Comparison of ENCODE assay signal across 23 cellular contexts in the genomic region with DNA sequence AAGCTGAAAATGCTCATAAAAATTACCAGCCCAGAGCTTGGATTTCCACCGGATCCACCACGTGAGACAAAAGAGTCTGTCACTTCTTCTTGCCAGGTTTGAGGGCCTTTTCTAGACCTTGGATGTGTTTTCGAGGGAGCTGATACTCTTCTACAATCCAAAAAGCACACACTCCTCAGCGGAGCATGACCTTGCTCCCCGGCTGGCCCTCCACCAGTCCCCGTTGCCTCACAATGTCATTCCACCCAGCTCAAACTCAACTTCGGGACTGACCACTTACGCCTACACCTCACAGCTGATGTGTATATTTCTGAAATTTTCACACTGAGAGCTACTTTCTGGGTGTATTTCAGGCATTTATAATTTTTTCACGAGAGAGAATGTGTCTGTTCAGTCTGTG. TPM values are rescaled to one million over a fixed set of nuclear protein-coding genes. Genes with fewer than 3 reads are reported as not detected.
DNase-seq lines count a peak whose midpoint lies in the region; ATAC-seq and TF ChIP-seq lines count a peak whose summit lies in the region.
"Had no signal": no experiment of that assay in that cellular context is flagged by ENCODE, and none has a peak within 500 bp of the region (broad histone marks: within the 10 kb centered on the region; RNA-seq: fewer than 3 reads in every experiment).

No MANE protein-coding gene starts in this region.

- peaks cover 22 to 52% (median 32%) of the 10 kb centered on the region in 4 donors for H3K4me1 Mint-ChIP-seq in CD4-positive, CD25-positive, alpha-beta regulatory T cell
- H3K4me1 Mint-ChIP-seq in CD4-positive, alpha-beta memory T cell = peaks cover 28 to 55% (median 33%) of the 10 kb centered on the region in 4 donors
- H3K4me1 Mint-ChIP-seq in activated naive CD8-positive, alpha-beta T cell treated with anti-CD3 and anti-CD28 coated beads for 36 hours = peaks cover 55% of the 10 kb centered on the region
- H3K4me1 Mint-ChIP-seq in nephron = peaks cover 58% of the 10 kb centered on the region

- H3K27me3 ChIP-seq in CD4-positive, CD25-positive, alpha-beta regulatory T cell (ENCODE audit: control insufficient read depth, insufficient read depth, low read length) = no peaks in the 10 kb centered on the region
- H3K27me3 ChIP-seq in CD4-positive, alpha-beta memory T cell (ENCODE audit: insufficient read depth, low read length) = no peaks in the 10 kb centered on the region
- H3K27me3 ChIP-seq: gastrocnemius medialis had no signal

- H3K9me3 ChIP-seq in CD4-positive, CD25-positive, alpha-beta regulatory T cell (ENCODE audit: control insufficient read depth in 2 of 2, low read length in 2 of 2) = no peaks in the 10 kb centered on the region
- no peaks in the 10 kb centered on the region for H3K9me3 ChIP-seq in CD4-positive, alpha-beta memory T cell (ENCODE audit: control insufficient read depth in 1 of 2, low read length in 2 of 2)
- H3K9me3 ChIP-seq: gastrocnemius medialis had no signal

- no peak for DNase-seq in CD4-positive, CD25-positive, alpha-beta regulatory T cell
- no peak for DNase-seq in CD4-positive, alpha-beta memory T cell
- DNase-seq in activated naive CD8-positive, alpha-beta T cell treated with anti-CD3 and anti-CD28 coated beads for 36 hours = no peak
- DNase-seq in SIG-M5 (lab: John Stamatoyannopoulos, UW) (no peak), NCI-H1417 treated with DMSO at 0.1 percent for 48 hours (lab: John Stamatoyannopoulos, UW) (no peak)
- DNase-seq: aorta; central memory CD4-positive, alpha-beta T cell; COR-L47; erythroblast; gastrocnemius medialis; mammary epithelial cell; naive B cell; NCI-H1436; NCI-H2171 treated with DMSO at 0.1 percent for 48 hours; NCI-H748 treated with DMSO at 0.1 percent for 48 hours; OCI-M1; Right ventricle myocardium superior; stimulated activated CD4-positive, alpha-beta T cell treated with anti-CD3 and anti-CD28 coated beads, Interleukin-1b, Interleukin-23, amount 100 ng/mL, for 48 hours had no signal

- H3K36me3 ChIP-seq in CD4-positive, CD25-positive, alpha-beta regulatory T cell (ENCODE audit: control insufficient read depth, insufficient read depth, low read length) = peaks cover 84% of the 10 kb centered on the region
- peaks cover 75% of the 10 kb centered on the region for H3K36me3 ChIP-seq in CD4-positive, alpha-beta memory T cell (ENCODE audit: insufficient read depth, low read length)

- POLR2A ChIA-PET in CD4-positive, alpha-beta memory T cell (lab: Charles Lee; ENCODE audit: partially characterized antibody) = interaction anchor here (0.9 to 1.4 kb wide), 4 partner anchors 10 to 86 kb away, joined by 3 to 4 read pairs (median 3); no protein-coding TSS in a partner anchor

- intact Hi-C loops in CD4-positive, alpha-beta memory T cell (cut with micrococcal nuclease) = no loop called here

- CTCF ChIA-PET in CD4-positive, alpha-beta memory T cell (lab: Charles Lee; ENCODE audit: partially characterized antibody) = interaction anchor here (0.8 to 3.4 kb wide), 19 partner anchors 8 to 130 kb away, joined by 3 to 37 read pairs (median 4); partner anchors contain the start of gene EIF2D

- peaks cover 30% of the 10 kb centered on the region for H3K4me1 ChIP-seq in CD4-positive, CD25-positive, alpha-beta regulatory T cell (ENCODE audit: control insufficient read depth, insufficient read depth, low read length, poor library complexity, severe bottlenecking)
- H3K4me1 ChIP-seq in CD4-positive, alpha-beta memory T cell (ENCODE audit: insufficient read depth, low read length) = peaks cover 35% of the 10 kb centered on the region

- H3K27ac ChIP-seq in CD4-positive, CD25-positive, alpha-beta regulatory T cell (ENCODE audit: insufficient read depth, low read length, poor library complexity, severe bottlenecking) = no peak overlapping the region
- no peak overlapping the region for H3K27ac ChIP-seq in CD4-positive, alpha-beta memory T cell (ENCODE audit: low read depth, low read length)
- H3K27ac ChIP-seq: HL-60 had no signal

- peak overlapping the region; percentile 65 to 98 (median 93) for H3K27ac Mint-ChIP-seq in CD4-positive, CD25-positive, alpha-beta regulatory T cell
- peak overlapping the region; percentile 15 to 86 (median 73) for H3K27ac Mint-ChIP-seq in CD4-positive, alpha-beta memory T cell
- peak overlapping the region; percentile 63 for H3K27ac Mint-ChIP-seq in activated naive CD8-positive, alpha-beta T cell treated with anti-CD3 and anti-CD28 coated beads for 36 hours
- H3K27ac Mint-ChIP-seq in nephron = peak overlapping the region; percentile 29 to 82 (median 68)
- H3K27ac Mint-ChIP-seq: type B pancreatic cell had no signal

- no peaks in the 10 kb centered on the region for H3K27me3 Mint-ChIP-seq in CD4-positive, CD25-positive, alpha-beta regulatory T cell
- H3K27me3 Mint-ChIP-seq in CD4-positive, alpha-beta memory T cell = no peaks in the 10 kb centered on the region
- H3K27me3 Mint-ChIP-seq in activated naive CD8-positive, alpha-beta T cell treated with anti-CD3 and anti-CD28 coated beads for 36 hours = no peaks in the 10 kb centered on the region
- H3K27me3 Mint-ChIP-seq in nephron (ENCODE audit: low read depth) = peaks cover 3% of the 10 kb centered on the region
- H3K27me3 Mint-ChIP-seq: IgD-negative memory B cell, naive B cell, type B pancreatic cell had no signal

- no peak overlapping the region for H3K4me3 ChIP-seq in CD4-positive, CD25-positive, alpha-beta regulatory T cell (ENCODE audit: low read depth, low read length)
- H3K4me3 ChIP-seq in CD4-positive, alpha-beta memory T cell (ENCODE audit: low read length in 2 of 2) = no peak overlapping the region
- H3K4me3 ChIP-seq: gastrocnemius medialis had no signal

- H3K4me3 Mint-ChIP-seq in CD4-positive, CD25-positive, alpha-beta regulatory T cell = no peak overlapping the region
- H3K4me3 Mint-ChIP-seq in CD4-positive, alpha-beta memory T cell = no peak overlapping the region
- no peak overlapping the region for H3K4me3 Mint-ChIP-seq in activated naive CD8-positive, alpha-beta T cell treated with anti-CD3 and anti-CD28 coated beads for 36 hours
- H3K4me3 Mint-ChIP-seq in nephron = no peak overlapping the region
- H3K4me3 Mint-ChIP-seq: IgD-negative memory B cell, naive B cell, type B pancreatic cell had no signal

- H3K9me3 Mint-ChIP-seq in CD4-positive, CD25-positive, alpha-beta regulatory T cell = no peaks in the 10 kb centered on the region
- no peaks in the 10 kb centered on the region for H3K9me3 Mint-ChIP-seq in CD4-positive, alpha-beta memory T cell
- H3K9me3 Mint-ChIP-seq in activated naive CD8-positive, alpha-beta T cell treated with anti-CD3 and anti-CD28 coated beads for 36 hours = no peaks in the 10 kb centered on the region
- no peaks in the 10 kb centered on the region for H3K9me3 Mint-ChIP-seq in nephron
- H3K9me3 Mint-ChIP-seq: IgD-negative memory B cell, naive B cell, type B pancreatic cell had no signal

- TF ChIP-seq CTCF in nephron (IDR thresholded peaks at IDR 0.05; ENCODE audit: unreplicated experiment in 3 of 3) = no peak

- no peak for ATAC-seq in CD4-positive, CD25-positive, alpha-beta regulatory T cell (ENCODE audit: low read depth in 2 of 2)
- no peak for ATAC-seq in HG02973 (IDR thresholded peaks at IDR 0.05; ENCODE audit: unreplicated experiment)

- H3K36me3 Mint-ChIP-seq in CD4-positive, CD25-positive, alpha-beta regulatory T cell = peaks cover 55% of the 10 kb centered on the region
- H3K36me3 Mint-ChIP-seq in CD4-positive, alpha-beta memory T cell = peaks cover 42 to 84% of the 10 kb centered on the region in 2 donors
- peaks cover 53% of the 10 kb centered on the region for H3K36me3 Mint-ChIP-seq in activated naive CD8-positive, alpha-beta T cell treated with anti-CD3 and anti-CD28 coated beads for 36 hours
- peaks cover 70% of the 10 kb centered on the region for H3K36me3 Mint-ChIP-seq in nephron (ENCODE audit: low read depth)

RNA-seq across cellular contexts. Expression of gene EIF2D, which starts 20.6 kb away (rescaled TPM):
- total RNA-seq in CD4-positive, CD25-positive, alpha-beta regulatory T cell = 35.7 TPM
- 10 to 100 TPM; 21.3 to 32.6 (median 26.7) TPM for polyA plus RNA-seq in CD4-positive, CD25-positive, alpha-beta regulatory T cell
- 10 to 100 TPM; 53.5 to 54.5 TPM for total RNA-seq in CD4-positive, alpha-beta memory T cell
- polyA plus RNA-seq in CD4-positive, alpha-beta memory T cell = 10 to 100 TPM; 33.5 to 38.9 TPM
- 100 to 1,000 TPM; 112 to 113 TPM for total RNA-seq in activated naive CD8-positive, alpha-beta T cell treated with anti-CD3 and anti-CD28 coated beads for 36 hours

RNA-seq across cellular contexts. Expression of gene DYRK3, which starts 43.6 kb away (rescaled TPM):
- 0.67 TPM for total RNA-seq in CD4-positive, CD25-positive, alpha-beta regulatory T cell
- polyA plus RNA-seq in CD4-positive, CD25-positive, alpha-beta regulatory T cell = under 1 TPM in 1 of 4 donors, not detected in 3; 0.32 TPM
- 1 to 10 TPM in 1 of 2 experiments, under 1 TPM in 1; 0.78 to 1.2 TPM for total RNA-seq in CD4-positive, alpha-beta memory T cell
- polyA plus RNA-seq in CD4-positive, alpha-beta memory T cell = under 1 TPM in 1 of 2 donors, not detected in 1; 0.22 TPM
- total RNA-seq in activated naive CD8-positive, alpha-beta T cell treated with anti-CD3 and anti-CD28 coated beads for 36 hours = 1 to 10 TPM; 5.2 to 5.3 TPM
